ENCODE assay signal across 13 cellular contexts in the genomic region with DNA sequence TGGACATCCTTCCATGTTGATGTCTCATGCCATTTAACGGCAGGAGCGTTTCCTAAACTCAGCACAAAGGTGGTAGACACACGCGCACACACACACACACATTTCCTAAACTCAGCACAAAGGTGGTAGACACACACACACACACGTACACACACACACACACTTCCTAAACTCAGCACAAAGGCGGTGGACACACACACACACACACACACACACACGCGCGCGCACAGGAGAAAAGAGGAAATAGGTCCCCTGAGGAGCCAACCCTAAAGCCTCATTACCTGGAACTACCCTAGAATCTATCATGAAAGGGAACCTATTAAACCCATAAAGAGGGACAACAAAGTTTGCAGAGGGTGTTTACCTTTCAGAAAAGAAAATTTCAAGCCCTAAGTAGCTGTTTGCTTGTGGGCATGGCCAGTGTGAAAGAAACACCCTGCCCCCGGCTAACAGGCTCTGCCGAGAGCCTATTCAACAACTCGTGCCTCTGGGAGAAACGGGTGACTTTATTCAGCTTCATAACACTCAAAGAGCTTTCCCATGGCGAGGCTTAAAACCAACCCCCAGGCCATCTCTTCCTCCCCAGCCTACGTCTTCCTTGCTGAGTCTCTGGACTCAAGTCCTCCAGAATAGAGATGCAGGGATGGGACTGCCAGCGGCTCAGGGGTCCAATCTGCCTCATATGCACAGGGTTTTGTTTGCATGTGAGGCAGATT. TPM values are rescaled to one million over a fixed set of nuclear protein-coding genes. Genes with fewer than 3 reads are reported as not detected.
DNase-seq lines count a peak whose midpoint lies in the region; ATAC-seq and FAIRE-seq lines count a peak whose summit lies in the region.
"Had no signal": no experiment of that assay in that cellular context is flagged by ENCODE, and none has a peak within 500 bp of the region (broad histone marks: within the 10 kb centered on the region; RNA-seq: fewer than 3 reads in every experiment).

No MANE protein-coding gene starts in this region.

- H3K27me3 Mint-ChIP-seq in activated naive CD4-positive, alpha-beta T cell treated with anti-CD3 and anti-CD28 coated beads, Interleukin-2, amount 10 ng/mL, durations not matched to agents 7 days and 5 days = no peaks in the 10 kb centered on the region
- no peaks in the 10 kb centered on the region for H3K27me3 Mint-ChIP-seq in activated naive CD8-positive, alpha-beta T cell
- no peaks in the 10 kb centered on the region for H3K27me3 Mint-ChIP-seq in stimulated activated naive B cell treated with anti-CD40 and anti-IgM and Interleukin-4, amounts not matched to agents 10 μg/mL and 1 μg/mL and 100 μg/mL, for 72 hours

- ATAC-seq in stimulated activated naive B cell treated with anti-CD40 and anti-IgM and Interleukin-4, amounts not matched to agents 10 μg/mL and 1 μg/mL and 100 μg/mL, for 72 hours (replicated peaks) = peak; percentile 64 to 75
- no peak for ATAC-seq in HG02623 (IDR thresholded peaks at IDR 0.05; ENCODE audit: unreplicated experiment)
- ATAC-seq: right cardiac atrium had no signal

- no peak overlapping the region for H3K4me3 Mint-ChIP-seq in activated naive CD4-positive, alpha-beta T cell treated with anti-CD3 and anti-CD28 coated beads, Interleukin-2, amount 10 ng/mL, durations not matched to agents 7 days and 5 days
- H3K4me3 Mint-ChIP-seq in activated naive CD8-positive, alpha-beta T cell = peak overlapping the region; percentile 31
- H3K4me3 Mint-ChIP-seq in stimulated activated naive B cell treated with anti-CD40 and anti-IgM and Interleukin-4, amounts not matched to agents 10 μg/mL and 1 μg/mL and 100 μg/mL, for 72 hours = peak overlapping the region; percentile 9 to 44

- H3K4me1 Mint-ChIP-seq in activated naive CD4-positive, alpha-beta T cell treated with anti-CD3 and anti-CD28 coated beads, Interleukin-2, amount 10 ng/mL, durations not matched to agents 7 days and 5 days = peaks cover 22% of the 10 kb centered on the region
- peaks cover 17% of the 10 kb centered on the region for H3K4me1 Mint-ChIP-seq in activated naive CD8-positive, alpha-beta T cell (ENCODE audit: low read depth)
- H3K4me1 Mint-ChIP-seq in stimulated activated naive B cell treated with anti-CD40 and anti-IgM and Interleukin-4, amounts not matched to agents 10 μg/mL and 1 μg/mL and 100 μg/mL, for 72 hours = peaks cover 20 to 33% of the 10 kb centered on the region in 2 donors

- DNase-seq in activated naive CD4-positive, alpha-beta T cell treated with anti-CD3 and anti-CD28 coated beads, Interleukin-2, amount 10 ng/mL, durations not matched to agents 7 days and 5 days = peak; percentile 60
- DNase-seq in activated naive CD4-positive, alpha-beta T cell (lab: John Stamatoyannopoulos, UW) = no peak
- DNase-seq in NCI-H1436 (lab: John Stamatoyannopoulos, UW) (peak; percentile 48), frontal cortex (ENCODE audit: low spot score in 2 of 2) (no peak)
- DNase-seq in stimulated activated naive B cell treated with anti-CD40 and anti-IgM and Interleukin-4, amounts not matched to agents 10 μg/mL and 1 μg/mL and 100 μg/mL, for 72 hours = peak; percentile 20
- no peak for DNase-seq in stimulated activated CD8-positive, alpha-beta memory T cell treated with anti-CD3 and anti-CD28 coated beads, Interleukin-4, amount 100 ng/mL, for 48 hours
- DNase-seq: midbrain, NCI-H510A treated with DMSO at 0.1 percent for 48 hours, right cardiac atrium, T1000 had no signal

- peaks cover 37% of the 10 kb centered on the region for H3K36me3 Mint-ChIP-seq in activated naive CD4-positive, alpha-beta T cell treated with anti-CD3 and anti-CD28 coated beads, Interleukin-2, amount 10 ng/mL, durations not matched to agents 7 days and 5 days
- peaks cover 8% of the 10 kb centered on the region for H3K36me3 Mint-ChIP-seq in activated naive CD8-positive, alpha-beta T cell
- peaks cover 34 to 47% of the 10 kb centered on the region in 2 donors for H3K36me3 Mint-ChIP-seq in stimulated activated naive B cell treated with anti-CD40 and anti-IgM and Interleukin-4, amounts not matched to agents 10 μg/mL and 1 μg/mL and 100 μg/mL, for 72 hours

- no peaks in the 10 kb centered on the region for H3K9me3 Mint-ChIP-seq in activated naive CD4-positive, alpha-beta T cell treated with anti-CD3 and anti-CD28 coated beads, Interleukin-2, amount 10 ng/mL, durations not matched to agents 7 days and 5 days
- H3K9me3 Mint-ChIP-seq in activated naive CD8-positive, alpha-beta T cell (ENCODE audit: low read depth) = no peaks in the 10 kb centered on the region
- no peaks in the 10 kb centered on the region for H3K9me3 Mint-ChIP-seq in stimulated activated naive B cell treated with anti-CD40 and anti-IgM and Interleukin-4, amounts not matched to agents 10 μg/mL and 1 μg/mL and 100 μg/mL, for 72 hours

- no peak for FAIRE-seq in frontal cortex (lab: Jason Lieb, UNC)
- FAIRE-seq: D721Med had no signal

- CTCF ChIA-PET in activated naive CD4-positive, alpha-beta T cell treated with anti-CD3 and anti-CD28 coated beads, Interleukin-2, amount 10 ng/mL, durations not matched to agents 7 days and 5 days (lab: Charles Lee) = no interaction called here

- H3K27ac Mint-ChIP-seq in activated naive CD4-positive, alpha-beta T cell treated with anti-CD3 and anti-CD28 coated beads, Interleukin-2, amount 10 ng/mL, durations not matched to agents 7 days and 5 days = peak overlapping the region; percentile 59
- peak overlapping the region; percentile 65 for H3K27ac Mint-ChIP-seq in activated naive CD8-positive, alpha-beta T cell
- H3K27ac Mint-ChIP-seq in stimulated activated naive B cell treated with anti-CD40 and anti-IgM and Interleukin-4, amounts not matched to agents 10 μg/mL and 1 μg/mL and 100 μg/mL, for 72 hours = peak overlapping the region; percentile 20

RNA-seq across cellular contexts. Expression of gene SLC8B1, which starts 31.8 kb away (rescaled TPM):
- 2.9 TPM for total RNA-seq in frontal cortex

RNA-seq across cellular contexts. Expression of gene PLBD2, which starts 55.3 kb away (rescaled TPM):
- 5.7 TPM for total RNA-seq in frontal cortex

Comparison
In these comparisons a context has a peak if more than half of its experiments do, and no peak if none do; other contexts are left out.
1. DNase-seq: peak in activated naive CD4-positive, alpha-beta T cell treated with anti-CD3 and anti-CD28 coated beads, Interleukin-2, amount 10 ng/mL, durations not matched to agents 7 days and 5 days (single experiment), NCI-H1436 (single experiment) and stimulated activated naive B cell treated with anti-CD40 and anti-IgM and Interleukin-4, amounts not matched to agents 10 μg/mL and 1 μg/mL and 100 μg/mL, for 72 hours (single experiment); none in activated naive CD4-positive, alpha-beta T cell (0 of 4), stimulated activated CD8-positive, alpha-beta memory T cell treated with anti-CD3 and anti-CD28 coated beads, Interleukin-4, amount 100 ng/mL, for 48 hours (single experiment) and frontal cortex (0 of 2).
2. Peak in every context shown above with its lines, with median percentiles within 50 percentile points of each other: H3K27ac Mint-ChIP-seq.